ENCODE assay signal across 1 cellular context in genomic region chr1:167601442-167602380, GRCh38.
TF ChIP-seq lines count a peak whose summit lies in the region.

No MANE protein-coding gene starts in this region.

TF ChIP-seq in WTC11, 78 proteins besides CTCF, POLR2A, EP300 and RAD21 (continued from another document):
- no peak for TF ChIP-seq ATF2 (CRISPR knock-in tag; IDR thresholded peaks at IDR 0.05; ENCODE audit: borderline replicate concordance, low read depth)
- no peak for TF ChIP-seq PREB (CRISPR knock-in tag; IDR thresholded peaks at IDR 0.05; ENCODE audit: borderline replicate concordance)
- TF ChIP-seq ZBTB43 (CRISPR knock-in tag; IDR thresholded peaks at IDR 0.05), result no peak
- no peak for TF ChIP-seq IRF2 (CRISPR knock-in tag; IDR thresholded peaks at IDR 0.05; ENCODE audit: borderline replicate concordance, low read depth)
- TF ChIP-seq TCF7 (CRISPR knock-in tag; IDR thresholded peaks at IDR 0.05; ENCODE audit: low read depth), result no peak
- no peak for TF ChIP-seq SOX15 (CRISPR knock-in tag; IDR thresholded peaks at IDR 0.05)
TF ChIP-seq in WTC11: peak in this region for 0.
